In the genomic region with DNA sequence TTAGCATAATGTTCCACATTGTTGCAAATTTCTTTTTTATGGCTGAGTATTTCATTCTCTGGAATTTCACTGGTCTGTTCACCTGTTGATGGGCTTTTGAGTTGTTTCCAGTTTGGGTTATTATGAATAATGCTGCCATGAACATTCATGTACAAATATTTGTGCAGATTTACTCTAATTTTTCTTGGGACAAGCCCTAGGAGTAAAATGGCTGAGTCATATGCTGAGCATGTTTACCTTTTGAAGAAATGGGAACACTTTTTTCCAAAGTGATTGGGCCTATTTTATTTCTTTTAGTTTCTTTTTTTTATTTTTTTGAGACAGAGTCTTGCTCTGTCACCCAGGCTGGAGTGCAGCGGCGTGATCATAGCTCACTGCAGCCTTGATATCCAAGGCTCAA, we compare ENCODE assay signal across 1 cellular context.
A peak's percentile ranks its signal among the peaks of the same experiment; 100 is the strongest.
TF ChIP-seq lines count a peak whose summit lies in the region.

No MANE protein-coding gene starts in this region.

TF ChIP-seq in HepG2, 621 proteins besides CTCF, POLR2A, EP300 and RAD21:
- no peak for TF ChIP-seq ZFP82 (CRISPR knock-in tag; IDR thresholded peaks at IDR 0.05; ENCODE audit: borderline replicate concordance)
- peak; percentile 57; the same call in 1 of the 2 replicates for TF ChIP-seq NFE2L2 (IDR thresholded peaks at IDR 0.05; ENCODE audit: low read length)
